ENCODE assay signal across 8 cellular contexts in the genomic region with DNA sequence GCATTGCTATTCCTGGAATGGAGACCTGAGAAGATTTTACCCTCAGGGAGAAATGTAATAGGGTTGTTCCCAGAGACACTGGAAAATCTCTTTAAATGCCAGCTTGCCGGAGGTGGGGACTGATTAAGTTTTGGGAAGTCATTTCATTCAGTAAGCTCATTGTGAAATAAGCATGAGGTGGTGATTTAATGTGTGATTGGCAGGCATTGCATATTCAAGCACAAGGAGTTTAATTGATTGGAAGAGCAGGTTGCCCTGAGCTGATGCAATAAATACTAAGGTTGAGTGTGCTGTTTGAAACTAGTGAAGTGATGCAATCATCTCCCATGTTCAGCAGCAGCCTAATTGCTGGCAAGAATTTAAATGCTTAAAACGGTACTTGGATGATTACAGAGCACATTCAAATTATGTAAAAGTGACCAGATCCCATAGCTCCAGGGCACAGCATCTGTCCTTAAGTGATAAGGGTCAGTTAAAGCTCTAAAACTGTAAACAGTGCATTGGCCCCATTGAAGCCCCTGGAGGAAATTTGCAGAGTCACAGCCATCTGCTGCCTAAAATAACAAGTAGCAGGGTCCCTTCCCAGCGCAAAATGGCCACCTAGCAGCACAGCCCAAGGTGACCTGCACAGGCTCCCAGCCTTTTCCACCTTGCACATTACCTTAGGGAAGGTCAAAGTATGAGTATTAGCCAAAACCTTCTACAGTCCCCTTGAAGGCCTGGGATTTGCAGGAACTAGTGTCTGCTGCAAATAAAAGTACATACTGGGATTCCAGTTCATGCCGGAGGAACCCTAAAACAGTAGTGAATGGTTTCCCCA.
DNase-seq lines count a peak whose midpoint lies in the region; TF ChIP-seq lines count a peak whose summit lies in the region.

No MANE protein-coding gene starts in this region.

- H3K27me3 ChIP-seq in testis, result no peaks in the 10 kb centered on the region
- H3K27me3 ChIP-seq in thyroid gland, result no peaks in the 10 kb centered on the region

- TF ChIP-seq CTCF in testis (IDR thresholded peaks at IDR 0.05) (no peak), thyroid gland (IDR thresholded peaks at IDR 0.05) (no peak)

- H3K9me3 ChIP-seq in testis, result no peaks in the 10 kb centered on the region
- H3K9me3 ChIP-seq in thyroid gland, result no peaks in the 10 kb centered on the region

- WGBS in testis, 2 donors, result 71 to 72% methylated on average over 4 of the region's 4 CpGs
- WGBS in thyroid gland, 2 donors, result 69 to 76% methylated on average over 4 of the region's 4 CpGs

- intact Hi-C loops in testis (cut with DNase I; ENCODE audit: low total_unique reads), result no loop called here
- intact Hi-C loops in thyroid gland (cut with DNase I), result no loop called here

- DNase-seq in DMS53 treated with DMSO at 0.1 percent for 48 hours (lab: John Stamatoyannopoulos, UW; ENCODE audit: unreplicated experiment) (peak; percentile 65), NCI-H1048 (lab: John Stamatoyannopoulos, UW) (peak; percentile 58), UCSD-AML1 (lab: John Stamatoyannopoulos, UW; ENCODE audit: unreplicated experiment) (peak; percentile 7), kidney glomerular epithelial cell (lab: John Stamatoyannopoulos, UW) (peak; percentile 8), testis (no peak), thyroid gland (no peak), T1000 (lab: John Stamatoyannopoulos, UW) (no peak)
- no peak for DNase-seq in activated CD4-positive, alpha-beta T cell treated with anti-CD3 and anti-CD28 coated beads, Interleukin-2, amount 50 U/mL, for 48 hours

- H3K4me3 ChIP-seq in testis, result no peak overlapping the region
- H3K4me3 ChIP-seq in thyroid gland (replicated peaks in 1 of 3), result no peak overlapping the region

- H3K27ac ChIP-seq in testis, result no peak overlapping the region
- no peak overlapping the region for H3K27ac ChIP-seq in thyroid gland

- no peak for TF ChIP-seq POLR2A in testis (IDR thresholded peaks at IDR 0.05)
- TF ChIP-seq POLR2A in thyroid gland (IDR thresholded peaks at IDR 0.05), result no peak

- H3K36me3 ChIP-seq in testis (ENCODE audit: low read depth, missing control alignments) (no peaks in the 10 kb centered on the region), thyroid gland (no peaks in the 10 kb centered on the region)

- no peaks in the 10 kb centered on the region for H3K4me1 ChIP-seq in testis
- no peaks in the 10 kb centered on the region for H3K4me1 ChIP-seq in thyroid gland

Comparison
In these comparisons a context has a peak if more than half of its experiments do, and no peak if none do; other contexts are left out.
1. DNase-seq: peak in DMS53 treated with DMSO at 0.1 percent for 48 hours (single experiment), NCI-H1048 (single experiment), UCSD-AML1 (single experiment) and kidney glomerular epithelial cell (single experiment); none in testis (single experiment), thyroid gland (0 of 2), activated CD4-positive, alpha-beta T cell treated with anti-CD3 and anti-CD28 coated beads, Interleukin-2, amount 50 U/mL, for 48 hours (0 of 2) and T1000 (single experiment).